In the genomic region with DNA sequence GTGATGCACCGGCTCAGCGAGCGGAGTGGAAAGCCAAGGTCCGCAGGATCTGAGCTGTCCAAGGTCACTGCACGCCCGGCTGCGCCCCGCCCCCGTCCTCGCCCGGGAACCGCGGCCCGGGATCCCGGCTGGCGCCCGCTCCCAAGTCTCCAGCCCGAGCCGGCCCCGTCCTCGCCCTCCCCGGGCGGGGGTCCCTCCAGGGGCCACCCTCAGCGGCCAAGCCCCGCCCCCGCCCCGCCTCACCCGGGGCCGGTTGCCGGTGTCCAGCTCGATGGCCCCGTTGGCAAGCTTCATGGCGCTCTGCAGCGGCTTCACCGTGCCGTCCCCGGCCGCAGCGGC, we compare ENCODE assay signal across 8 cellular contexts. TPM values are rescaled to one million over a fixed set of nuclear protein-coding genes. Genes with fewer than 3 reads are reported as not detected.
A peak's percentile ranks its signal among the peaks of the same experiment; 100 is the strongest.
DNase-seq lines count a peak whose midpoint lies in the region; ATAC-seq and TF ChIP-seq lines count a peak whose summit lies in the region.

No MANE protein-coding gene starts in this region.

- ATAC-seq in CD8-positive, alpha-beta T cell, result no peak
- peak; percentile 19 for ATAC-seq in GM21360 (IDR thresholded peaks at IDR 0.05; ENCODE audit: unreplicated experiment)

- DNase-seq in CD8-positive, alpha-beta T cell, result peak in 1 of 7 experiments; percentile 15
- DNase-seq in HuH-7 (ENCODE audit: low spot score), result peak; percentile 83
- DNase-seq in brain microvascular endothelial cell, result no peak
- no peak for DNase-seq in kidney epithelial cell (ENCODE audit: low read depth)
- peak in 21 of 49 donors; percentile 40 to 84 (median 71) for DNase-seq in substantia nigra (lab: John Stamatoyannopoulos, UW)
- no peak for DNase-seq in NCI-H446 treated with DMSO at 0.1 percent for 48 hours (lab: John Stamatoyannopoulos, UW)
- DNase-seq in epidermal melanocyte (ENCODE audit: insufficient read length, low spot score), result no peak

- H3K4me3 ChIP-seq in CD8-positive, alpha-beta T cell (ENCODE audit: low read depth, low read length), result peak overlapping the region; percentile 98
- H3K4me3 ChIP-seq in brain microvascular endothelial cell (ENCODE audit: low read depth, low read length) (peak overlapping the region; percentile 70), kidney epithelial cell (ENCODE audit: low read depth, low read length) (peak overlapping the region; percentile 56)

- peaks cover 22% of the 10 kb centered on the region for H3K36me3 ChIP-seq in CD8-positive, alpha-beta T cell (ENCODE audit: insufficient read depth, low read length)
- H3K36me3 ChIP-seq in brain microvascular endothelial cell (replicated peaks), result peaks cover 19% of the 10 kb centered on the region
- peaks cover 10% of the 10 kb centered on the region for H3K36me3 ChIP-seq in kidney epithelial cell (ENCODE audit: control insufficient read depth, insufficient read depth, low read length)

- no peaks in the 10 kb centered on the region for H3K9me3 ChIP-seq in CD8-positive, alpha-beta T cell (ENCODE audit: low read length)

- H3K27me3 ChIP-seq in CD8-positive, alpha-beta T cell (ENCODE audit: insufficient read depth, low read length), result no peaks in the 10 kb centered on the region
- H3K27me3 ChIP-seq in brain microvascular endothelial cell (replicated peaks), result no peaks in the 10 kb centered on the region
- no peaks in the 10 kb centered on the region for H3K27me3 ChIP-seq in kidney epithelial cell (ENCODE audit: control insufficient read depth, insufficient read depth, low read length)

- H3K4me3 Mint-ChIP-seq in CD8-positive, alpha-beta T cell, result peak overlapping the region; percentile 81

- in situ Hi-C loops in brain microvascular endothelial cell (cut with HindIII; ENCODE audit: low pct_ligation_motif_present, low sequenced_read_pairs), result no loop called here

- no peaks in the 10 kb centered on the region for H3K9me3 Mint-ChIP-seq in CD8-positive, alpha-beta T cell

- H3K27ac Mint-ChIP-seq in CD8-positive, alpha-beta T cell, result peak overlapping the region; percentile 72

- POLR2A ChIA-PET in CD8-positive, alpha-beta T cell (lab: Charles Lee), result interaction anchor here (0.7 to 1.4 kb wide), 8 partner anchors 11 to 65 kb away, joined by 3 to 4 read pairs (median 4); a partner anchor contains a TSS

- peak overlapping the region; percentile 96 for H3K27ac ChIP-seq in CD8-positive, alpha-beta T cell (ENCODE audit: low read depth, low read length)
- peak overlapping the region; percentile 72 for H3K27ac ChIP-seq in brain microvascular endothelial cell
- H3K27ac ChIP-seq in substantia nigra (ENCODE audit: low read depth, low read length, poor library complexity, severe bottlenecking), result peak overlapping the region; percentile 99

- no peak for TF ChIP-seq CTCF in CD8-positive, alpha-beta T cell (IDR thresholded peaks at IDR 0.05)
- TF ChIP-seq CTCF in brain microvascular endothelial cell (IDR thresholded peaks at IDR 0.05; ENCODE audit: low read depth, low read length, missing control alignments) (no peak), kidney epithelial cell (IDR thresholded peaks at IDR 0.05; ENCODE audit: insufficient read depth, low read length, poor library complexity, severe bottlenecking) (no peak)

- peaks cover 33% of the 10 kb centered on the region for H3K4me1 ChIP-seq in CD8-positive, alpha-beta T cell (ENCODE audit: insufficient read depth, low read length)

- H3K4me1 Mint-ChIP-seq in CD8-positive, alpha-beta T cell (ENCODE audit: low read depth), result peaks cover 38% of the 10 kb centered on the region

- CTCF ChIA-PET in CD8-positive, alpha-beta T cell (lab: Charles Lee), result interaction anchor here (0.7 to 2.0 kb wide), 4 partner anchors 15 to 140 kb away, joined by 3 to 8 read pairs (median 5); a partner anchor contains a TSS

- H3K27me3 Mint-ChIP-seq in CD8-positive, alpha-beta T cell (ENCODE audit: low read depth), result no peaks in the 10 kb centered on the region

- intact Hi-C loops in CD8-positive, alpha-beta T cell (cut with DNase I, micrococcal nuclease), result loop anchor here (1.0 to 2.0 kb wide), 2 partner anchors 9 to 160 kb away; a partner anchor contains a TSS

- peaks cover 21% of the 10 kb centered on the region for H3K36me3 Mint-ChIP-seq in CD8-positive, alpha-beta T cell

RNA-seq across cellular contexts. Expression of a gene that starts 0.2 kb away (rescaled TPM):
- total RNA-seq in CD8-positive, alpha-beta T cell, result 10 to 100 TPM; 15.7 to 15.9 TPM
- 5.1 and 9.3 TPM in 2 replicates for total RNA-seq in kidney epithelial cell

RNA-seq across cellular contexts. Expression of a gene that starts 0.8 kb away (rescaled TPM):
- total RNA-seq in CD8-positive, alpha-beta T cell, result 100 to 1,000 TPM; 127 to 130 TPM
- total RNA-seq in kidney epithelial cell, result 21.7 and 29.4 TPM in 2 replicates

RNA-seq across cellular contexts. Expression of a gene that starts 19.0 kb away (rescaled TPM):
- 10 to 100 TPM; 26.5 to 28.6 TPM for total RNA-seq in CD8-positive, alpha-beta T cell
- total RNA-seq in kidney epithelial cell, result 24.0 and 28.8 TPM in 2 replicates

RNA-seq across cellular contexts. Expression of a gene that starts 34.0 kb away (rescaled TPM):
- 10 to 100 TPM; 67.0 to 73.1 TPM for total RNA-seq in CD8-positive, alpha-beta T cell
- total RNA-seq in kidney epithelial cell, result 50.5 and 61.5 TPM in 2 replicates
